9 cellular contexts compared by ENCODE assay signal in the genomic region with DNA sequence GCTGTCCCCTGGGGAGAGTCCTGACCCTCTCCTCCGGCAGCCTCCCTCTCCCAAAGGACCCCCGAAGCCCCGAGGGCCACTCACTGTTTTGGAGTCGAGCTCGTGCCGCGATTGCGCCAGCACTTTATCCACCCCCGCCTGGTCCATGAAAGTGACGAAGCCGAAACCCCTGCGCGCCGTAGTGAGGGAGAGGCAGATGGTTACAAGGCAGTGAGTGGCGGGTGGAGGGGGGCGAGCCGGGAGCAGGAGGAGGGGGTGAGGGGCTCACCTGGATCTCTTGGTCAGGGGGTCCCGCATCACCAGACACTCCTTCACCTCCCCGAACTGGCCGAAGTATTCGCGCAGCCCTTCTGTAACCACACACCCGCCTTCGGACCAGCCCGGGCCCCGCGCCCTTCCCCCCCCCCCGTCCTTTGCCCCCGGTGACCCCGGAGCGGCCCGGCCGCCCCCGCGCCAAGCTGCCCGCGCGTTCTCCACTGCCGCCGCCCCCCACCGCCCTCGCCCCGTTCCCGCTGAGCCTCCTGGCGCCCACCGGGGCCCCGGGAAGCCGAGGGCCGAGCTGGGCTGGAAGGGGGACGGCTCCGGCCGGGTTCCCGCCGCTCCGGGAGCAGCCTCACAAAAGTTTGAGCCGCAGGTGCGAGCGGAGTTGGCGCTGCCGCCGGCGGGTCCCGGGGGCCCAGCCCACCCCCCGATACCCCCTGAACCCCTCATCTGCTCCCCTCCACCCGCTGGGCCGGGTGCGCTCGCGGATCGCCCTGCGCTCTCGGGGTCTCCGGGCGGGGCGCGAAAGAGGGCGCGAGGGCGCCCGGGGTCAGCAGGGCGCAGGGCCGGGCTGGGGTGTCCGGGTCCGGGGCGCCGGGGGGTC. TPM values are rescaled to one million over a fixed set of nuclear protein-coding genes. Genes with fewer than 3 reads are reported as not detected.
DNase-seq lines count a peak whose midpoint lies in the region; ATAC-seq lines count a peak whose summit lies in the region.
"Had no signal": no experiment of that assay in that cellular context is flagged by ENCODE, and none has a peak within 500 bp of the region (broad histone marks: within the 10 kb centered on the region; RNA-seq: fewer than 3 reads in every experiment).

No MANE protein-coding gene starts in this region.

- H3K27ac Mint-ChIP-seq in IgD-negative memory B cell = no peak overlapping the region
- H3K27ac Mint-ChIP-seq in activated naive CD4-positive, alpha-beta T cell treated with anti-CD3 and anti-CD28 coated beads for 36 hours = no peak overlapping the region
- no peak overlapping the region for H3K27ac Mint-ChIP-seq in immature natural killer cell

- peaks cover 1 to 9% (median 8%) of the 10 kb centered on the region in 3 donors for H3K4me1 Mint-ChIP-seq in IgD-negative memory B cell
- peaks cover 15% of the 10 kb centered on the region for H3K4me1 Mint-ChIP-seq in activated naive CD4-positive, alpha-beta T cell treated with anti-CD3 and anti-CD28 coated beads for 36 hours (ENCODE audit: low read depth)
- peaks cover 0 to 10% of the 10 kb centered on the region in 2 donors for H3K4me1 Mint-ChIP-seq in immature natural killer cell

- intact Hi-C loops in activated naive CD4-positive, alpha-beta T cell treated with anti-CD3 and anti-CD28 coated beads for 36 hours (cut with micrococcal nuclease) = no loop called here

- ATAC-seq in GM18868 (IDR thresholded peaks at IDR 0.05; ENCODE audit: unreplicated experiment) = no peak

- CTCF ChIA-PET in activated naive CD4-positive, alpha-beta T cell treated with anti-CD3 and anti-CD28 coated beads for 36 hours (lab: Charles Lee) = interaction anchor here (0.5 to 1.8 kb wide), 5 partner anchors 11 to 53 kb away, joined by 3 to 10 read pairs (median 3); no protein-coding TSS in a partner anchor

- peak; percentile 52 for DNase-seq in activated naive CD4-positive, alpha-beta T cell treated with anti-CD3 and anti-CD28 coated beads for 36 hours
- DNase-seq in iris pigment epithelial cell (ENCODE audit: low read depth) (peak; percentile 21), immature natural killer cell (no peak), dermis blood vessel endothelial cell (no peak), SW 1271 (lab: John Stamatoyannopoulos, UW) (no peak)
- DNase-seq in stimulated activated CD4-positive, alpha-beta T cell treated with anti-CD3 and anti-CD28 coated beads, Interleukin-4, amount 100 ng/mL, for 1 hour = peak; percentile 51

- H3K36me3 Mint-ChIP-seq in IgD-negative memory B cell (peaks cover 1% of the 10 kb centered on the region), immature natural killer cell (no peaks in the 10 kb centered on the region)
- H3K36me3 Mint-ChIP-seq in activated naive CD4-positive, alpha-beta T cell treated with anti-CD3 and anti-CD28 coated beads for 36 hours (ENCODE audit: low read depth) = no peaks in the 10 kb centered on the region

- H3K27me3 Mint-ChIP-seq in IgD-negative memory B cell (peaks cover 50% of the 10 kb centered on the region), immature natural killer cell (ENCODE audit: low read depth in 3 of 3) (peaks cover 28 to 53% (median 31%) of the 10 kb centered on the region in 3 donors)
- peaks cover 74% of the 10 kb centered on the region for H3K27me3 Mint-ChIP-seq in activated naive CD4-positive, alpha-beta T cell treated with anti-CD3 and anti-CD28 coated beads for 36 hours (ENCODE audit: low read depth)

- peak overlapping the region in 3 of 4 donors; percentile 17 to 63 (median 44) for H3K4me3 Mint-ChIP-seq in IgD-negative memory B cell
- peak overlapping the region; percentile 56 for H3K4me3 Mint-ChIP-seq in activated naive CD4-positive, alpha-beta T cell treated with anti-CD3 and anti-CD28 coated beads for 36 hours
- H3K4me3 Mint-ChIP-seq in immature natural killer cell = peak overlapping the region in 2 of 5 donors; percentile 26 to 59

- H3K9me3 Mint-ChIP-seq in IgD-negative memory B cell (no peaks in the 10 kb centered on the region), immature natural killer cell (no peaks in the 10 kb centered on the region)
- no peaks in the 10 kb centered on the region for H3K9me3 Mint-ChIP-seq in activated naive CD4-positive, alpha-beta T cell treated with anti-CD3 and anti-CD28 coated beads for 36 hours

RNA-seq across cellular contexts. Expression of a gene that starts 0.8 kb away (rescaled TPM):
- polyA plus RNA-seq in IgD-negative memory B cell = not detected
- under 1 TPM; 0.27 to 0.57 TPM for total RNA-seq in activated naive CD4-positive, alpha-beta T cell treated with anti-CD3 and anti-CD28 coated beads for 36 hours
- not detected for polyA plus RNA-seq in immature natural killer cell
- not detected in 2 replicates for total RNA-seq in dermis blood vessel endothelial cell
- total RNA-seq: bronchial epithelial cell had no signal

RNA-seq across cellular contexts. Expression of a gene that starts 40.6 kb away (rescaled TPM):
- polyA plus RNA-seq in IgD-negative memory B cell = not detected
- total RNA-seq in activated naive CD4-positive, alpha-beta T cell treated with anti-CD3 and anti-CD28 coated beads for 36 hours = not detected
- under 1 TPM in 1 of 3 donors, not detected in 2; 0.76 TPM for polyA plus RNA-seq in immature natural killer cell
- total RNA-seq in dermis blood vessel endothelial cell = not detected in 2 replicates
- total RNA-seq: bronchial epithelial cell had no signal

Comparison
In these comparisons a context has a peak if more than half of its experiments do, and no peak if none do; other contexts are left out.
1. DNase-seq: peak in activated naive CD4-positive, alpha-beta T cell treated with anti-CD3 and anti-CD28 coated beads for 36 hours (single experiment), iris pigment epithelial cell (single experiment) and stimulated activated CD4-positive, alpha-beta T cell treated with anti-CD3 and anti-CD28 coated beads, Interleukin-4, amount 100 ng/mL, for 1 hour (single experiment); none in immature natural killer cell (0 of 3), dermis blood vessel endothelial cell (single experiment) and SW 1271 (0 of 2).